Comparison of ENCODE assay signal across 10 cellular contexts in genomic region chr3:168051579-168052183, GRCh38. TPM values are rescaled to one million over a fixed set of nuclear protein-coding genes. Genes with fewer than 3 reads are reported as not detected.
A peak's percentile ranks its signal among the peaks of the same experiment; 100 is the strongest.
DNase-seq lines count a peak whose midpoint lies in the region; ATAC-seq and TF ChIP-seq lines count a peak whose summit lies in the region.
"Had no signal": no experiment of that assay in that cellular context is flagged by ENCODE, and none has a peak within 500 bp of the region (broad histone marks: within the 10 kb centered on the region; RNA-seq: fewer than 3 reads in every experiment).

No MANE protein-coding gene starts in this region.

- no peak overlapping the region for H2AFZ ChIP-seq in fibroblast of lung (ENCODE audit: low read length)

- H3K4me1 ChIP-seq in fibroblast of lung (ENCODE audit: control insufficient read depth, extremely low read depth, insufficient read depth, low read length) = peaks cover 9% of the 10 kb centered on the region

- peaks cover 3% of the 10 kb centered on the region for H3K27me3 Mint-ChIP-seq in activated T-cell treated with anti-CD3 and anti-CD28 coated beads, Interleukin-2, amount 50 U/mL, for 4 hours (ENCODE audit: low read depth)

- H3K4me2 ChIP-seq in fibroblast of lung (ENCODE audit: extremely low read depth, insufficient read depth, low read length) = peak overlapping the region; percentile 78
- H3K4me2 ChIP-seq: BLaER1 had no signal

- H3K9me3 ChIP-seq in AG04450 (ENCODE audit: control insufficient read depth, insufficient read depth, low read length) (peaks cover 7% of the 10 kb centered on the region; the same call in 1 of the 2 replicates), fibroblast of lung (ENCODE audit: control insufficient read depth, insufficient read depth, low read depth, low read length) (no peaks in the 10 kb centered on the region)

- DNase-seq in AG04450 (ENCODE audit: low read depth, low spot score) = no peak
- DNase-seq in fibroblast of lung (ENCODE audit: low read depth in 2 of 2) = peak; percentile 70 to 86
- DNase-seq in COLO829 (ENCODE audit: low spot score) = no peak
- no peak for DNase-seq in activated T-cell treated with anti-CD3 and anti-CD28 coated beads, Interleukin-2, amount 50 U/mL, for 4 hours
- DNase-seq in NCI-H510A (lab: John Stamatoyannopoulos, UW) = no peak
- DNase-seq in pons (ENCODE audit: low spot score) = no peak
- DNase-seq: activated CD4-positive, alpha-beta T cell treated with anti-CD3 and anti-CD28 coated beads, Interleukin-2, amount 50 U/mL, for 4 hours had no signal

- TF ChIP-seq CTCF in AG04450 (IDR thresholded peaks at IDR 0.05; ENCODE audit: low read depth, low read length) (no peak), fibroblast of lung (conservative IDR thresholded peaks at IDR 0.05 in 1 of 2, IDR thresholded peaks at IDR 0.05 in 1 of 2; ENCODE audit: low read depth in 1 of 2, low read length in 2 of 2) (no peak)

- peaks cover 41% of the 10 kb centered on the region for H3K79me2 ChIP-seq in fibroblast of lung (ENCODE audit: control insufficient read depth, insufficient read depth, low read length)

- H3K4me3 ChIP-seq in AG04450 (ENCODE audit: low read depth, low read length) (peak overlapping the region; percentile 4), fibroblast of lung (replicated peaks in 1 of 4; ENCODE audit: control extremely low read depth in 1 of 4, insufficient read depth in 1 of 4, low read depth in 3 of 4, low read length in 4 of 4) (peak overlapping the region in 1 of 4 experiments; percentile 38)
- H3K4me3 ChIP-seq: BLaER1 had no signal

- peak overlapping the region; percentile 40 for H3K27ac ChIP-seq in AG04450 (ENCODE audit: low read depth, low read length)
- H3K27ac ChIP-seq in fibroblast of lung (ENCODE audit: insufficient read depth, low read length) = peak overlapping the region; percentile 43
- H3K27ac ChIP-seq: BLaER1 had no signal

- CTCF ChIA-PET in AG04450 (lab: Charles Lee) = interaction anchor here (0.9 to 15.2 kb wide), 5 partner anchors 10 to 118 kb away, joined by 3 to 424 read pairs (median 5); no protein-coding TSS in a partner anchor

- H4K20me1 ChIP-seq in fibroblast of lung (ENCODE audit: control insufficient read depth, extremely low read depth, insufficient read depth, low read length) = no peaks in the 10 kb centered on the region

- H3K4me3 Mint-ChIP-seq in activated T-cell treated with anti-CD3 and anti-CD28 coated beads, Interleukin-2, amount 50 U/mL, for 4 hours = no peak overlapping the region

- ATAC-seq in GM19455 (IDR thresholded peaks at IDR 0.05; ENCODE audit: unreplicated experiment) (peak; percentile 68), HG03378 (IDR thresholded peaks at IDR 0.05; ENCODE audit: unreplicated experiment) (peak; percentile 70)
- ATAC-seq in activated T-cell treated with anti-CD3 and anti-CD28 coated beads, Interleukin-2, amount 50 U/mL, for 4 hours = no peak

- no peaks in the 10 kb centered on the region for H3K36me3 Mint-ChIP-seq in activated T-cell treated with anti-CD3 and anti-CD28 coated beads, Interleukin-2, amount 50 U/mL, for 4 hours (ENCODE audit: insufficient read depth)

- POLR2A ChIA-PET in AG04450 (lab: Yijun Ruan, JAX) = no interaction called here

- H3K9ac ChIP-seq in fibroblast of lung (ENCODE audit: insufficient read depth, low read length) = peak overlapping the region; percentile 13
- H3K9ac ChIP-seq: BLaER1 had no signal

- no peaks in the 10 kb centered on the region for H3K27me3 ChIP-seq in AG04450 (ENCODE audit: control insufficient read depth, insufficient read depth, low read length)
- no peaks in the 10 kb centered on the region for H3K27me3 ChIP-seq in fibroblast of lung (ENCODE audit: control insufficient read depth, insufficient read depth, low read length)
- H3K27me3 ChIP-seq: BLaER1 had no signal

- no peaks in the 10 kb centered on the region for H3K9me3 Mint-ChIP-seq in activated T-cell treated with anti-CD3 and anti-CD28 coated beads, Interleukin-2, amount 50 U/mL, for 4 hours

- no peaks in the 10 kb centered on the region for H3K36me3 ChIP-seq in fibroblast of lung (ENCODE audit: control insufficient read depth, insufficient read depth, low read length)

- H3K4me1 Mint-ChIP-seq in activated T-cell treated with anti-CD3 and anti-CD28 coated beads, Interleukin-2, amount 50 U/mL, for 4 hours (ENCODE audit: low read depth) = no peaks in the 10 kb centered on the region

RNA-seq across cellular contexts. Expression of gene GOLIM4, which starts 44.0 kb away (rescaled TPM):
- polyA plus RNA-seq in AG04450 (2011; rRNA removed) (27.9 and 34.4 TPM in 2 replicates), fibroblast of lung (46.2 and 50.1 TPM in 2 replicates)
- polyA minus RNA-seq in AG04450 (2011; rRNA and poly(A)+ RNA removed) = 38.2 and 42.2 TPM in 2 replicates
- 55.2 and 77.3 TPM in 2 replicates for total RNA-seq in fibroblast of lung
- polyA plus RNA-seq in fibroblast of lung (2012) = 44.8 and 52.4 TPM in 2 replicates
- polyA minus RNA-seq in fibroblast of lung (ENCODE audit: low replicate concordance) = 14.2 and 17.6 TPM in 2 replicates
- 1 to 10 TPM; 2.3 to 4.0 (median 2.4) TPM for total RNA-seq in activated T-cell treated with anti-CD3 and anti-CD28 coated beads, Interleukin-2, amount 50 U/mL, for 4 hours

Comparison
In these comparisons a context has a peak if more than half of its experiments do, and no peak if none do; other contexts are left out.
1. DNase-seq: peak in fibroblast of lung (2 of 2); none in AG04450 (single experiment), COLO829 (single experiment), activated T-cell treated with anti-CD3 and anti-CD28 coated beads, Interleukin-2, amount 50 U/mL, for 4 hours (single experiment), NCI-H510A (single experiment) and pons (single experiment).
2. ATAC-seq: peak in GM19455 (single experiment) and HG03378 (single experiment); none in activated T-cell treated with anti-CD3 and anti-CD28 coated beads, Interleukin-2, amount 50 U/mL, for 4 hours (0 of 2).
3. RNA of gene GOLIM4, which starts 44.0 kb away (total RNA-seq): 55.2 to 77.3 TPM in fibroblast of lung; 2.3 to 4.0 TPM in activated T-cell treated with anti-CD3 and anti-CD28 coated beads, Interleukin-2, amount 50 U/mL, for 4 hours; every median in the first group is over 10 times any median in the second.